ENCODE assay signal across 27 cellular contexts in genomic region chr5:138580777-138581176, GRCh38. TPM values are rescaled to one million over a fixed set of nuclear protein-coding genes. Genes with fewer than 3 reads are reported as not detected.
DNase-seq lines count a peak whose midpoint lies in the region; ATAC-seq, FAIRE-seq and TF ChIP-seq lines count a peak whose summit lies in the region.
"Had no signal": no experiment of that assay in that cellular context is flagged by ENCODE, and none has a peak within 500 bp of the region (broad histone marks: within the 10 kb centered on the region; RNA-seq: fewer than 3 reads in every experiment).

No MANE protein-coding gene starts in this region.

- TF ChIP-seq CTCF in HEK293 (tag by site-specific recombination; IDR thresholded peaks at IDR 0.05) (no peak), K562 (IDR thresholded peaks at IDR 0.05 in 2 of 3, conservative IDR thresholded peaks at IDR 0.05 in 1 of 3; ENCODE audit: insufficient read depth in 2 of 3, low read depth in 1 of 3, low read length in 3 of 3) (no peak), type B pancreatic cell (conservative IDR thresholded peaks at IDR 0.05) (no peak)

- H3K27ac ChIP-seq in HEK293 (ENCODE audit: extremely low read depth, low read depth, low read length) (no peak overlapping the region), K562 (ENCODE audit: extremely low read depth, low read depth, low read length) (no peak overlapping the region)
- H3K27ac ChIP-seq: BLaER1 had no signal

- no peak for TF ChIP-seq RAD21 in K562 (CRISPR knock-in tag; conservative IDR thresholded peaks at IDR 0.05 in 1 of 2, IDR thresholded peaks at IDR 0.05 in 1 of 2)

- DNase-seq in HEK293T (ENCODE audit: extremely low spot score) (no peak), K562 (ENCODE audit: extremely low read depth in 1 of 4, low spot score in 3 of 4) (no peak), type B pancreatic cell (ENCODE audit: extremely low spot score, unreplicated experiment) (no peak), NCI-H510A treated with DMSO at 0.1 percent for 48 hours (lab: John Stamatoyannopoulos, UW) (no peak), left lobe of liver (ENCODE audit: low spot score) (no peak), SHP77 treated with DMSO at 0.1 percent for 48 hours (lab: John Stamatoyannopoulos, UW) (no peak)
- DNase-seq: 8988T; ACHN; BE2C; C1 segment of cervical spinal cord; CD4-positive, alpha-beta memory T cell; CD4-positive, CD25-positive, alpha-beta regulatory T cell; CD8-positive, alpha-beta memory T cell; COR-L47; DMS 273 treated with DMSO at 0.1 percent for 48 hours; DMS153; DMS53; DMS79; DND-41; EL; GF-D8 had no signal

- no peak overlapping the region for H3K4me2 ChIP-seq in K562 (ENCODE audit: insufficient read depth, low read length)
- H3K4me2 ChIP-seq: BLaER1 had no signal

- no peak for FAIRE-seq in K562 (lab: Jason Lieb, UNC)
- FAIRE-seq: A204.1, GM12891, GM19239 had no signal

- CTCF ChIA-PET in HEK293 (lab: Yijun Ruan, JAX) (interaction anchor here (1.6 to 2.1 kb wide), 2 partner anchors 13 to 17 kb away, joined by 9 to 22 read pairs; no protein-coding TSS in a partner anchor), HEK293T (lab: Yijun Ruan, JAX) (interaction anchor here (0.5 to 1.0 kb wide), 2 partner anchors 13 to 62 kb away, joined by 3 read pairs; no protein-coding TSS in a partner anchor), K562 (lab: Yijun Ruan, JAX; ENCODE audit: low intra/inter-chr PET ratio) (no interaction called here)

- no peak for ATAC-seq in K562
- ATAC-seq in left lobe of liver, result no peak

- H3K4me3 Mint-ChIP-seq in type B pancreatic cell, result peak overlapping the region; percentile 15
- H3K4me3 Mint-ChIP-seq: CD14-positive monocyte; CD4-positive, alpha-beta memory T cell; CD4-positive, CD25-positive, alpha-beta regulatory T cell; CD8-positive, alpha-beta memory T cell had no signal

- no peak for TF ChIP-seq POLR2A in K562 (conservative IDR thresholded peaks at IDR 0.05)

- no peaks in the 10 kb centered on the region for H4K20me1 ChIP-seq in K562 (replicated peaks; ENCODE audit: control insufficient read depth, insufficient read depth, low read length)
- H4K20me1 ChIP-seq: BLaER1 had no signal

- peaks cover 24% of the 10 kb centered on the region for H3K4me1 Mint-ChIP-seq in type B pancreatic cell (ENCODE audit: unreplicated experiment)

- H3K36me3 ChIP-seq in HEK293 (ENCODE audit: control insufficient read depth in 2 of 2, insufficient read depth in 1 of 2, low read length in 2 of 2) (no peaks in the 10 kb centered on the region), K562 (ENCODE audit: control insufficient read depth, insufficient read depth, low read length) (no peaks in the 10 kb centered on the region)
- H3K36me3 ChIP-seq: BE2C, BLaER1 had no signal

- intact Hi-C loops in K562 (cut with micrococcal nuclease), result no loop called here

- H3K79me2 ChIP-seq in K562 (ENCODE audit: control insufficient read depth, insufficient read depth, low read length), result no peaks in the 10 kb centered on the region

- no peaks in the 10 kb centered on the region for H3K9me3 ChIP-seq in HEK293 (ENCODE audit: control insufficient read depth, insufficient read depth, low read depth, low read length)
- H3K9me3 ChIP-seq in K562 (replicated peaks; ENCODE audit: control insufficient read depth, insufficient read depth, low read depth, low read length), result peaks cover 2% of the 10 kb centered on the region; the same call in 1 of the 2 replicates
- H3K9me3 ChIP-seq: BE2C, BLaER1 had no signal

- POLR2A ChIA-PET in HEK293 (lab: Yijun Ruan, JAX) (no interaction called here), HEK293T (lab: Yijun Ruan, JAX) (no interaction called here), K562 (lab: Yijun Ruan, JAX) (interaction anchor here (1.1 kb wide), 1 partner anchor 176 kb away, joined by 3 read pairs; no protein-coding TSS in a partner anchor)

- H3K27ac Mint-ChIP-seq in type B pancreatic cell, result no peak overlapping the region
- H3K27ac Mint-ChIP-seq: CD14-positive monocyte; CD4-positive, alpha-beta memory T cell; CD4-positive, CD25-positive, alpha-beta regulatory T cell had no signal

- H2AFZ ChIP-seq in K562 (ENCODE audit: low read depth, low read length), result no peak overlapping the region

- TF ChIP-seq EP300 in K562 (IDR thresholded peaks at IDR 0.05; ENCODE audit: low read length), result no peak

- 0 out of 2 replicates have a peak, but pooled peaks cover 5% of the 10 kb centered on the region for H3K4me1 ChIP-seq in HEK293 (ENCODE audit: control insufficient read depth, insufficient read depth, low read length)
- peaks cover 5 to 13% of the 10 kb centered on the region in 2 experiments; a peak in 4 of 5 replicates for H3K4me1 ChIP-seq in K562 (replicated peaks in 1 of 2; ENCODE audit: control insufficient read depth in 2 of 2, insufficient read depth in 2 of 2, low read length in 2 of 2)
- H3K4me1 ChIP-seq: BE2C had no signal

- no peak overlapping the region for H3K4me3 ChIP-seq in HEK293 (ENCODE audit: low read depth, low read length)
- no peak overlapping the region for H3K4me3 ChIP-seq in K562
- H3K4me3 ChIP-seq: BLaER1 had no signal

- peaks cover 3% of the 10 kb centered on the region for H3K9me3 Mint-ChIP-seq in type B pancreatic cell
- H3K9me3 Mint-ChIP-seq: CD4-positive, alpha-beta memory T cell; CD4-positive, CD25-positive, alpha-beta regulatory T cell had no signal

- no peaks in the 10 kb centered on the region for H3K27me3 Mint-ChIP-seq in type B pancreatic cell

- no peak overlapping the region for H3K9ac ChIP-seq in K562 (ENCODE audit: insufficient read depth in 1 of 2, low read depth in 2 of 2, low read length in 2 of 2)
- H3K9ac ChIP-seq: BLaER1 had no signal

- H3K9me1 ChIP-seq in K562 (ENCODE audit: control insufficient read depth, insufficient read depth, low read length), result no peaks in the 10 kb centered on the region

- in situ Hi-C loops in K562 (cut with MboI), result loop anchor here (10.0 kb wide), 1 partner anchor 684 kb away; no protein-coding TSS in a partner anchor

- no TSS peak for BruUV-seq in K562 (replicated peaks; lab: Mats Ljungman, UMichigan)

- peaks cover 3% of the 10 kb centered on the region for H3K36me3 Mint-ChIP-seq in type B pancreatic cell
- H3K36me3 Mint-ChIP-seq: CD14-positive monocyte; CD4-positive, alpha-beta memory T cell had no signal

- peaks cover 0 to 4% of the 10 kb centered on the region in 2 experiments; a peak in 1 of 5 replicates for H3K27me3 ChIP-seq in K562 (ENCODE audit: control insufficient read depth in 2 of 2, insufficient read depth in 2 of 2, low read length in 2 of 2)
- H3K27me3 ChIP-seq: BE2C, BLaER1 had no signal

TF ChIP-seq in HEK293, 187 proteins besides CTCF, POLR2A, EP300 and RAD21 (continues in another document):
- 0 out of 2 replicates have a peak, but pooled peaks have one; percentile 22 for TF ChIP-seq SP7 (tag by site-specific recombination; IDR thresholded peaks at IDR 0.05)

TF ChIP-seq in HEK293T, 16 proteins besides CTCF, POLR2A, EP300 and RAD21 (continues in another document):
- TF ChIP-seq ZNF384 (IDR thresholded peaks at IDR 0.05), result no peak

RNA-seq across cellular contexts. Expression of gene HSPA9, which starts 5.6 kb away (rescaled TPM):
- 389 and 542 TPM in 2 replicates for total RNA-seq in K562 (2011; cell fraction: chromatin; rRNA removed; ENCODE audit: low replicate concordance)
- total RNA-seq in K562 (2011; cell fraction: nucleolus; rRNA removed), result 228 and 277 TPM in 2 replicates
- 287 and 329 TPM in 2 replicates for total RNA-seq in K562 (2011; cell fraction: nucleoplasm; rRNA removed)
- 482 and 583 TPM in 2 replicates for total RNA-seq in K562 (2014; rRNA removed)
- 548 and 597 TPM in 2 replicates for total RNA-seq in K562 (2014; rRNA removed; fragmentation: Illumina TruSeq; extraction: Trizol)
- 522 and 545 TPM in 2 replicates for total RNA-seq in K562 (2015; rRNA removed; fragmentation: Illumina TruSeq; extraction: Trizol)
- total RNA-seq in K562 (2021), result 481 and 498 TPM in 2 replicates
- polyA plus RNA-seq in K562 (2011; rRNA removed), result 296 and 361 TPM in 2 replicates
- polyA plus RNA-seq in K562 (2011; cell fraction: cytosol; rRNA removed), result 229 and 239 TPM in 2 replicates
- 225 and 240 TPM in 2 replicates for polyA plus RNA-seq in K562 (2011; cell fraction: nucleus; rRNA removed)
- polyA plus RNA-seq in K562 (2012), result 333 and 576 TPM in 2 replicates
- 474 and 552 TPM in 2 replicates for polyA plus RNA-seq in K562 (2014; fragmentation: Illumina TruSeq; extraction: Trizol)
- 100 to 1,000 TPM; 195 to 294 TPM for polyA plus RNA-seq in K562 (2014; fragmentation: Nextera tagmentation; extraction: Ambion mirVana)
- 514 and 537 TPM in 2 replicates for polyA plus RNA-seq in K562 (2014; rRNA removed)
- polyA minus RNA-seq in K562 (2011; rRNA and poly(A)+ RNA removed), result 500 and 528 TPM in 2 replicates
- 329 and 345 TPM in 2 replicates for polyA minus RNA-seq in K562 (2011; cell fraction: cytosol; rRNA and poly(A)+ RNA removed)
- polyA minus RNA-seq in K562 (2011; cell fraction: nucleus; rRNA and poly(A)+ RNA removed), result 149 and 198 TPM in 2 replicates
- total RNA-seq in type B pancreatic cell (ENCODE audit: low replicate concordance), result 238 and 252 TPM in 2 replicates
- 201 TPM for total RNA-seq in left lobe of liver

RNA-seq across cellular contexts. Expression of gene ETF1, which starts 37.7 kb away (rescaled TPM):
- 43.7 and 83.9 TPM in 2 replicates for total RNA-seq in K562 (2011; cell fraction: chromatin; rRNA removed; ENCODE audit: low replicate concordance)
- 26.2 and 27.1 TPM in 2 replicates for total RNA-seq in K562 (2011; cell fraction: nucleolus; rRNA removed)
- total RNA-seq in K562 (2011; cell fraction: nucleoplasm; rRNA removed), result 53.3 and 65.5 TPM in 2 replicates
- 149 and 157 TPM in 2 replicates for total RNA-seq in K562 (2014; rRNA removed)
- total RNA-seq in K562 (2014; rRNA removed; fragmentation: Illumina TruSeq; extraction: Trizol), result 190 and 225 TPM in 2 replicates
- total RNA-seq in K562 (2015; rRNA removed; fragmentation: Illumina TruSeq; extraction: Trizol), result 146 and 159 TPM in 2 replicates
- total RNA-seq in K562 (2021), result 189 and 209 TPM in 2 replicates
- polyA plus RNA-seq in K562 (2011; rRNA removed), result 113 and 179 TPM in 2 replicates
- 43.2 and 61.7 TPM in 2 replicates for polyA plus RNA-seq in K562 (2011; cell fraction: cytosol; rRNA removed)
- 33.0 and 41.2 TPM in 2 replicates for polyA plus RNA-seq in K562 (2011; cell fraction: nucleus; rRNA removed)
- 93.8 and 122 TPM in 2 replicates for polyA plus RNA-seq in K562 (2012)
- 162 and 198 TPM in 2 replicates for polyA plus RNA-seq in K562 (2014; fragmentation: Illumina TruSeq; extraction: Trizol)
- polyA plus RNA-seq in K562 (2014; fragmentation: Nextera tagmentation; extraction: Ambion mirVana), result 10 to 100 TPM; 53.7 to 57.3 TPM
- 137 and 164 TPM in 2 replicates for polyA plus RNA-seq in K562 (2014; rRNA removed)
- 249 and 254 TPM in 2 replicates for polyA minus RNA-seq in K562 (2011; rRNA and poly(A)+ RNA removed)
- 67.7 and 94.2 TPM in 2 replicates for polyA minus RNA-seq in K562 (2011; cell fraction: cytosol; rRNA and poly(A)+ RNA removed)
- polyA minus RNA-seq in K562 (2011; cell fraction: nucleus; rRNA and poly(A)+ RNA removed), result 25.3 and 40.0 TPM in 2 replicates
- 80.0 and 94.8 TPM in 2 replicates for total RNA-seq in type B pancreatic cell (ENCODE audit: low replicate concordance)
- total RNA-seq in left lobe of liver, result 28.1 TPM
